ENCODE assay signal across 8 cellular contexts in genomic region chr14:74712499-74713394, GRCh38.
A peak's percentile ranks its signal among the peaks of the same experiment; 100 is the strongest.
DNase-seq lines count a peak whose midpoint lies in the region; ATAC-seq lines count a peak whose summit lies in the region.

TSS of gene AREL1 (minus strand) at chr14:74713080. CDS start at chr14:74685615, 27,465 bp downstream.
A gene with protein sequence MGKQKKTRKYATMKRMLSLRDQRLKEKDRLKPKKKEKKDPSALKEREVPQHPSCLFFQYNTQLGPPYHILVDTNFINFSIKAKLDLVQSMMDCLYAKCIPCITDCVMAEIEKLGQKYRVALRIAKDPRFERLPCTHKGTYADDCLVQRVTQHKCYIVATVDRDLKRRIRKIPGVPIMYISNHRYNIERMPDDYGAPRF (plus strand): TSS chr14:74713144. CDS start chr14:74713198, 54 bp downstream.

- peak; percentile 81 for ATAC-seq in GM18517 (IDR thresholded peaks at IDR 0.05; ENCODE audit: unreplicated experiment)
- ATAC-seq in HG03039 (IDR thresholded peaks at IDR 0.05; ENCODE audit: unreplicated experiment): peak; percentile 91

- DNase-seq in T follicular helper cell (ENCODE audit: low read depth) (peak; percentile 75), brain pericyte (ENCODE audit: low read depth, low spot score) (peak; percentile 51), iPS-NIHi7 (ENCODE audit: extremely low spot score) (peak; percentile 99), SKM-1 (lab: John Stamatoyannopoulos, UW; ENCODE audit: unreplicated experiment) (no peak), NOMO-1 treated with DMSO at 0.1 percent for 48 hours (lab: John Stamatoyannopoulos, UW; ENCODE audit: unreplicated experiment) (no peak)
- DNase-seq in stimulated activated CD4-positive, alpha-beta T cell treated with anti-CD3 and anti-CD28 coated beads, Interleukin-12 subunit alpha, Interleukin-12 subunit beta, amount 100 ng/mL, for 24 hours (ENCODE audit: low read depth in 2 of 2): peak; percentile 68 to 69

Comparison
In these comparisons a context has a peak if more than half of its experiments do, and no peak if none do; other contexts are left out.
1. DNase-seq: peak in T follicular helper cell (single experiment), brain pericyte (single experiment), iPS-NIHi7 (single experiment) and stimulated activated CD4-positive, alpha-beta T cell treated with anti-CD3 and anti-CD28 coated beads, Interleukin-12 subunit alpha, Interleukin-12 subunit beta, amount 100 ng/mL, for 24 hours (2 of 2); none in SKM-1 (single experiment) and NOMO-1 treated with DMSO at 0.1 percent for 48 hours (single experiment).